27 cellular contexts compared by ENCODE assay signal in the genomic region with DNA sequence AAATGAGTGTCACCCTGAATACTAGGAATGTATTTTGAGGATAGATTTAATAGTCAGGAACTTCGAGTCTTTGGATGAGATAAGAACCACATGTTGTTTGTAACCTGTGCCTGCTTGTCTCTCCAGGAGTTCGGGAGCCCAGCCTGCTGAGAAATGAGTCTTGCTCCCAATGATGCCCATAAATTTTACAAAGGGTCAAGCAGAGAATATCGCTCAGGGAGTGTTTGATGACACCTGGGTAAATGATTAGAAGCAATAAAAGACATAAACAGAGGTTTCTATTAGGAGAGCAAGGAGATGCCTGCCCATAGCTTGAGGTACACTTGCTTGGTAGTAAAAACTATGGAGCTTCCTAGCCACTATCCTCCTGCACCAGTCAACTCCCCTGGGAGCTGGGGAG. TPM values are rescaled to one million over a fixed set of nuclear protein-coding genes. Genes with fewer than 3 reads are reported as not detected.
"Had no signal": no experiment of that assay in that cellular context is flagged by ENCODE, and none has a peak within 500 bp of the region (broad histone marks: within the 10 kb centered on the region; RNA-seq: fewer than 3 reads in every experiment).

No MANE protein-coding gene starts in this region.

- H3K36me3 Mint-ChIP-seq: mesothelial cell of epicardium; naive thymus-derived CD4-positive, alpha-beta T cell; natural killer cell treated with Interleukin-12 subunit alpha and Interleukin-12 subunit beta and Interleukin-15 and Interleukin-18, amount 100 ng/mL, for 72 hours; stimulated activated naive B cell treated with anti-CD40 and anti-IgM and Interleukin-4, amounts not matched to agents 10 μg/mL and 1 μg/mL and 100 μg/mL, for 72 hours; type B pancreatic cell had no signal

- H3K36me3 ChIP-seq: heart right ventricle, left ventricle myocardium inferior, pancreas, prostate gland, suprapubic skin, tibial nerve, uterus had no signal

- ATAC-seq: heart right ventricle; left cardiac atrium; naive thymus-derived CD4-positive, alpha-beta T cell; natural killer cell treated with Interleukin-12 subunit alpha and Interleukin-12 subunit beta and Interleukin-15 and Interleukin-18, amount 100 ng/mL, for 72 hours; pancreas; right cardiac atrium; sciatic nerve; stimulated activated naive B cell treated with anti-CD40 and anti-IgM and Interleukin-4, amounts not matched to agents 10 μg/mL and 1 μg/mL and 100 μg/mL, for 72 hours had no signal

- H3K4me1 ChIP-seq: heart right ventricle, left ventricle myocardium inferior, pancreas, prostate gland, tibial nerve, uterus had no signal

- H3K27ac Mint-ChIP-seq: mesothelial cell of epicardium; naive thymus-derived CD4-positive, alpha-beta T cell; natural killer cell treated with Interleukin-12 subunit alpha and Interleukin-12 subunit beta and Interleukin-15 and Interleukin-18, amount 100 ng/mL, for 72 hours; stimulated activated naive B cell treated with anti-CD40 and anti-IgM and Interleukin-4, amounts not matched to agents 10 μg/mL and 1 μg/mL and 100 μg/mL, for 72 hours; stimulated activated naive CD8-positive, alpha-beta T cell treated with anti-CD3 and anti-CD28 coated beads, Interleukin-15, Interleukin-2, amounts not matched to agents 100 ng/mL and 50 ng/mL, for 24 hours; type B pancreatic cell had no signal

- H3K9me3 ChIP-seq: heart right ventricle, left ventricle myocardium inferior, pancreas, prostate gland, suprapubic skin, tibial nerve, uterus had no signal

- H3K4me1 Mint-ChIP-seq: mesothelial cell of epicardium; naive thymus-derived CD4-positive, alpha-beta T cell; stimulated activated naive B cell treated with anti-CD40 and anti-IgM and Interleukin-4, amounts not matched to agents 10 μg/mL and 1 μg/mL and 100 μg/mL, for 72 hours had no signal

- DNase-seq: heart right ventricle; hippocampal formation; kidney glomerular epithelial cell; left cardiac atrium; left ventricle myocardium inferior; mesendoderm; naive thymus-derived CD4-positive, alpha-beta T cell; pancreas; retina; right cardiac atrium; stimulated activated CD4-positive, alpha-beta T cell treated with anti-CD3 and anti-CD28 coated beads, Interleukin-12 subunit alpha, Interleukin-12 subunit beta, amount 100 ng/mL, for 4 hours; stimulated activated CD4-positive, alpha-beta T cell treated with anti-CD3 and anti-CD28 coated beads, Interleukin-15, amount 100 ng/mL, for 24 hours; stimulated activated CD4-positive, alpha-beta T cell treated with anti-CD3 and anti-CD28 coated beads, Interleukin-2, amount 100 ng/mL, for 24 hours; stimulated activated CD4-positive, alpha-beta T cell treated with anti-CD3 and anti-CD28 coated beads, Interleukin-4, amount 100 ng/mL, for 1 hour; stimulated activated naive B cell treated with anti-CD40 and anti-IgM and Interleukin-4, amounts not matched to agents 10 μg/mL and 1 μg/mL and 100 μg/mL, for 72 hours; uterus had no signal

- H3K9me3 Mint-ChIP-seq: mesothelial cell of epicardium; natural killer cell treated with Interleukin-12 subunit alpha and Interleukin-12 subunit beta and Interleukin-15 and Interleukin-18, amount 100 ng/mL, for 72 hours; stimulated activated naive CD8-positive, alpha-beta T cell treated with anti-CD3 and anti-CD28 coated beads, Interleukin-15, Interleukin-2, amounts not matched to agents 100 ng/mL and 50 ng/mL, for 24 hours; type B pancreatic cell had no signal

- H3K27me3 Mint-ChIP-seq: naive thymus-derived CD4-positive, alpha-beta T cell; stimulated activated naive B cell treated with anti-CD40 and anti-IgM and Interleukin-4, amounts not matched to agents 10 μg/mL and 1 μg/mL and 100 μg/mL, for 72 hours; stimulated activated naive CD8-positive, alpha-beta T cell treated with anti-CD3 and anti-CD28 coated beads, Interleukin-15, Interleukin-2, amounts not matched to agents 100 ng/mL and 50 ng/mL, for 24 hours; type B pancreatic cell had no signal

- H3K4me3 Mint-ChIP-seq: mesothelial cell of epicardium; naive thymus-derived CD4-positive, alpha-beta T cell; natural killer cell treated with Interleukin-12 subunit alpha and Interleukin-12 subunit beta and Interleukin-15 and Interleukin-18, amount 100 ng/mL, for 72 hours; stimulated activated naive B cell treated with anti-CD40 and anti-IgM and Interleukin-4, amounts not matched to agents 10 μg/mL and 1 μg/mL and 100 μg/mL, for 72 hours; stimulated activated naive CD8-positive, alpha-beta T cell treated with anti-CD3 and anti-CD28 coated beads, Interleukin-15, Interleukin-2, amounts not matched to agents 100 ng/mL and 50 ng/mL, for 24 hours; type B pancreatic cell had no signal

- H3K27ac ChIP-seq: heart right ventricle, left ventricle myocardium inferior, pancreas, prostate gland, skin epidermis, suprapubic skin, tibial nerve, uterus had no signal

- H3K4me3 ChIP-seq: heart right ventricle, left ventricle myocardium inferior, lung, pancreas, prostate gland, skin epidermis, suprapubic skin, tibial nerve, uterus had no signal

- H3K27me3 ChIP-seq: heart right ventricle, pancreas, suprapubic skin, tibial nerve, uterus had no signal

- FAIRE-seq: keratinocyte, pancreas had no signal

RNA-seq across cellular contexts. Expression of a gene that starts 46.9 kb away (rescaled TPM):
- polyA plus RNA-seq: naive thymus-derived CD4-positive, alpha-beta T cell had no signal
